In genomic region chr17:36127199-36127881, GRCh38 we compare ENCODE assay signal across 19 cellular contexts. TPM values are rescaled to one million over a fixed set of nuclear protein-coding genes. Genes with fewer than 3 reads are reported as not detected.
DNase-seq lines count a peak whose midpoint lies in the region; ATAC-seq and TF ChIP-seq lines count a peak whose summit lies in the region.
"Had no signal": no experiment of that assay in that cellular context is flagged by ENCODE, and none has a peak within 500 bp of the region (broad histone marks: within the 10 kb centered on the region; RNA-seq: fewer than 3 reads in every experiment).

No MANE protein-coding gene starts in this region.

- H3K4me3 ChIP-seq in DND-41 (ENCODE audit: low read depth in 1 of 2, low read length in 2 of 2), result no peak overlapping the region
- H3K4me3 ChIP-seq in Caco-2 (ENCODE audit: low read depth, low read length), result no peak overlapping the region
- H3K4me3 ChIP-seq: A549, thoracic aorta had no signal

- H3K9me3 Mint-ChIP-seq in activated B cell treated with CpG ODN at 0.5 μM for 24 hours, result peaks cover 2% of the 10 kb centered on the region
- H3K9me3 Mint-ChIP-seq in Calu3 (ENCODE audit: low read depth, unreplicated experiment), result peaks cover 3% of the 10 kb centered on the region
- peaks cover 0 to 24% (median 14%) of the 10 kb centered on the region in 9 donors for H3K9me3 Mint-ChIP-seq in naive thymus-derived CD8-positive, alpha-beta T cell
- H3K9me3 Mint-ChIP-seq in Caco-2 (ENCODE audit: unreplicated experiment), result peaks cover 18% of the 10 kb centered on the region

- H3K9me3 ChIP-seq in DND-41 (ENCODE audit: insufficient read depth, low read length, severe bottlenecking), result peaks cover 22% of the 10 kb centered on the region
- H3K9me3 ChIP-seq in Caco-2, result peaks cover 17% of the 10 kb centered on the region

- H3K9ac ChIP-seq in DND-41 (ENCODE audit: low read depth, low read length), result no peak overlapping the region

- H3K27ac Mint-ChIP-seq in activated B cell treated with CpG ODN at 0.5 μM for 24 hours (peak overlapping the region; percentile 87), Calu3 (ENCODE audit: unreplicated experiment) (no peak overlapping the region), Caco-2 (ENCODE audit: unreplicated experiment) (no peak overlapping the region)
- H3K27ac Mint-ChIP-seq in naive thymus-derived CD8-positive, alpha-beta T cell, result peak overlapping the region in 3 of 10 donors; percentile 31 to 40 (median 39)
- H3K27ac Mint-ChIP-seq: CD8-positive, alpha-beta T cell; progenitor cell of endocrine pancreas had no signal

- H3K36me3 ChIP-seq in DND-41 (ENCODE audit: insufficient read depth, low read length) (peaks cover 5% of the 10 kb centered on the region; the same call in 1 of the 2 replicates), Caco-2 (ENCODE audit: control insufficient read depth, insufficient read depth, low read length) (no peaks in the 10 kb centered on the region)
- H3K36me3 ChIP-seq: thoracic aorta had no signal

- no peaks in the 10 kb centered on the region for H3K27me3 Mint-ChIP-seq in activated B cell treated with CpG ODN at 0.5 μM for 24 hours
- peaks cover 76% of the 10 kb centered on the region for H3K27me3 Mint-ChIP-seq in Calu3 (ENCODE audit: unreplicated experiment)
- peaks cover 0 to 9% (median 4%) of the 10 kb centered on the region in 5 donors for H3K27me3 Mint-ChIP-seq in naive thymus-derived CD8-positive, alpha-beta T cell
- peaks cover 8% of the 10 kb centered on the region for H3K27me3 Mint-ChIP-seq in Caco-2 (ENCODE audit: insufficient read depth, unreplicated experiment)

- H3K4me2 ChIP-seq in DND-41 (ENCODE audit: insufficient read depth, low read length), result no peak overlapping the region
- H3K4me2 ChIP-seq: A549 had no signal

- CTCF ChIA-PET in activated B cell treated with CpG ODN at 0.5 μM for 24 hours (lab: Charles Lee), result interaction anchor here (0.9 to 1.2 kb wide), 4 partner anchors 24 to 151 kb away, joined by 3 to 5 read pairs (median 4); partner anchors contain the start of genes CCL16 and CCL4
- CTCF ChIA-PET in Calu3 (lab: Charles Lee), result no interaction called here
- CTCF ChIA-PET in Caco-2 (lab: Charles Lee), result no interaction called here

- H3K4me1 ChIP-seq in DND-41 (ENCODE audit: insufficient read depth, low read length) (peaks cover 13% of the 10 kb centered on the region), Caco-2 (no peaks in the 10 kb centered on the region)
- H3K4me1 ChIP-seq: A549 had no signal

- H3K4me1 Mint-ChIP-seq in activated B cell treated with CpG ODN at 0.5 μM for 24 hours, result peaks cover 69% of the 10 kb centered on the region
- H3K4me1 Mint-ChIP-seq in Calu3 (ENCODE audit: low read depth, unreplicated experiment), result no peaks in the 10 kb centered on the region
- peaks cover 0 to 45% (median 4%) of the 10 kb centered on the region in 4 donors for H3K4me1 Mint-ChIP-seq in naive thymus-derived CD8-positive, alpha-beta T cell
- no peaks in the 10 kb centered on the region for H3K4me1 Mint-ChIP-seq in Caco-2 (ENCODE audit: low read depth, unreplicated experiment)

- TF ChIP-seq CTCF in DND-41 (IDR thresholded peaks at IDR 0.05; ENCODE audit: borderline replicate concordance, extremely low read depth, low read length, poor library complexity, severe bottlenecking) (no peak), activated B cell treated with CpG ODN at 0.5 μM for 24 hours (IDR thresholded peaks at IDR 0.05) (no peak), Calu3 (IDR thresholded peaks at IDR 0.05; ENCODE audit: unreplicated experiment) (no peak), Caco-2 (IDR thresholded peaks at IDR 0.05; ENCODE audit: insufficient read depth in 1 of 2, low read depth in 1 of 2, low read length in 1 of 2, severe bottlenecking in 1 of 2, unreplicated experiment in 1 of 2) (no peak)

- ATAC-seq in DND-41 (ENCODE audit: insufficient read depth, low read depth) (no peak), GM19324 (IDR thresholded peaks at IDR 0.05; ENCODE audit: low FRiP score, unreplicated experiment) (peak; percentile 45), HG02852 (IDR thresholded peaks at IDR 0.05; ENCODE audit: unreplicated experiment) (peak; percentile 50), activated B cell treated with CpG ODN at 0.5 μM for 24 hours (ENCODE audit: low read depth) (peak; percentile 87)
- ATAC-seq in naive thymus-derived CD8-positive, alpha-beta T cell, result no peak
- ATAC-seq: A549; activated T-cell treated with anti-CD3 and anti-CD28 coated beads, Interleukin-2, amount 50 U/mL, for 4 hours; CD8-positive, alpha-beta T cell had no signal

- H3K36me3 Mint-ChIP-seq in activated B cell treated with CpG ODN at 0.5 μM for 24 hours (ENCODE audit: low read depth), result peaks cover 5% of the 10 kb centered on the region
- no peaks in the 10 kb centered on the region for H3K36me3 Mint-ChIP-seq in Calu3 (ENCODE audit: insufficient read depth, unreplicated experiment)
- H3K36me3 Mint-ChIP-seq in naive thymus-derived CD8-positive, alpha-beta T cell, result peaks cover 0 to 8% (median 4%) of the 10 kb centered on the region in 3 donors
- no peaks in the 10 kb centered on the region for H3K36me3 Mint-ChIP-seq in Caco-2 (ENCODE audit: insufficient read depth, unreplicated experiment)
- H3K36me3 Mint-ChIP-seq: CD8-positive, alpha-beta T cell had no signal

- H3K27me3 ChIP-seq in DND-41 (ENCODE audit: insufficient read depth, low read length, poor library complexity) (no peaks in the 10 kb centered on the region), Caco-2 (replicated peaks; ENCODE audit: control insufficient read depth, insufficient read depth, low read length) (no peaks in the 10 kb centered on the region)

- H3K4me3 Mint-ChIP-seq in activated B cell treated with CpG ODN at 0.5 μM for 24 hours (peak overlapping the region; percentile 69), Calu3 (ENCODE audit: low read depth, unreplicated experiment) (no peak overlapping the region), Caco-2 (ENCODE audit: unreplicated experiment) (no peak overlapping the region)
- H3K4me3 Mint-ChIP-seq in naive thymus-derived CD8-positive, alpha-beta T cell, result no peak overlapping the region
- H3K4me3 Mint-ChIP-seq: activated T-cell treated with anti-CD3 and anti-CD28 coated beads, Interleukin-2, amount 50 U/mL, for 4 hours; CD8-positive, alpha-beta T cell had no signal

- H3K79me2 ChIP-seq in DND-41 (ENCODE audit: insufficient read depth, low read length), result no peaks in the 10 kb centered on the region

- BruUV-seq in Calu3 (replicated peaks; lab: Mats Ljungman, UMichigan) (no TSS peak), Caco-2 (replicated peaks; lab: Mats Ljungman, UMichigan) (no TSS peak)

- POLR2A ChIA-PET in activated B cell treated with CpG ODN at 0.5 μM for 24 hours (lab: Charles Lee) (interaction anchor here (0.9 to 2.6 kb wide), 5 partner anchors 8 to 38 kb away, joined by 3 to 15 read pairs (median 6); partner anchors contain the start of genes CCL3 and CCL4), Caco-2 (lab: Charles Lee) (no interaction called here)
- POLR2A ChIA-PET in naive thymus-derived CD8-positive, alpha-beta T cell (lab: Charles Lee), result no interaction called here

- intact Hi-C loops in activated B cell treated with CpG ODN at 0.5 μM for 24 hours (cut with micrococcal nuclease) (loop anchor here (1.0 to 2.0 kb wide), 2 partner anchors 10 to 23 kb away; no protein-coding TSS in a partner anchor), Calu3 (cut with micrococcal nuclease; ENCODE audit: unreplicated experiment) (no loop called here), Caco-2 (cut with micrococcal nuclease; ENCODE audit: unreplicated experiment) (no loop called here)

- H2AFZ ChIP-seq in DND-41 (ENCODE audit: low read depth, low read length), result no peak overlapping the region

- no peaks in the 10 kb centered on the region for H4K20me1 ChIP-seq in DND-41 (ENCODE audit: insufficient read depth, low read length)

- H3K27ac ChIP-seq in DND-41 (ENCODE audit: low read length), result peak overlapping the region; percentile 57
- H3K27ac ChIP-seq: A549, thoracic aorta had no signal

- DNase-seq in DND-41, result peak; percentile 17
- peak; percentile 28 for DNase-seq in activated B cell treated with CpG ODN at 0.5 μM for 24 hours
- DNase-seq in H4 (ENCODE audit: low spot score), result no peak
- DNase-seq in Calu3, result no peak
- no peak for DNase-seq in naive thymus-derived CD8-positive, alpha-beta T cell
- DNase-seq in Caco-2, result no peak
- DNase-seq: activated CD4-positive, alpha-beta T cell treated with anti-CD3 and anti-CD28 coated beads for 4 hours; activated T-cell treated with anti-CD3 and anti-CD28 coated beads, Interleukin-2, amount 50 U/mL, for 4 hours; CD8-positive, alpha-beta T cell; NCI-H1436; NCI-H510A; stimulated activated CD4-positive, alpha-beta T cell treated with anti-CD3 and anti-CD28 coated beads, Interleukin-15, amount 100 ng/mL, for 24 hours; T-helper 1 cell had no signal

RNA-seq across cellular contexts. Expression of gene CCL4, which starts 23.7 kb away (rescaled TPM):
- total RNA-seq in activated B cell treated with CpG ODN at 0.5 μM for 24 hours (68.8 and 82.1 TPM in 2 replicates), Calu3 (2022) (not detected in 2 replicates), Caco-2 (2022) (not detected in 2 replicates)
- total RNA-seq in H4 (2014; rRNA removed; shearing (Covaris generic)), result not detected in 2 replicates
- total RNA-seq in naive thymus-derived CD8-positive, alpha-beta T cell, result 1 to 10 TPM; 2.9 to 4.3 TPM
- 100 to 1,000 TPM in 1 of 3 donors, 1 to 10 TPM in 2; 2.9 to 219 (median 3.9) TPM for polyA plus RNA-seq in naive thymus-derived CD8-positive, alpha-beta T cell
- total RNA-seq: G401, progenitor cell of endocrine pancreas had no signal
- polyA plus RNA-seq: A549 had no signal

RNA-seq across cellular contexts. Expression of gene CCL3, which starts 37.4 kb away (rescaled TPM):
- total RNA-seq in activated B cell treated with CpG ODN at 0.5 μM for 24 hours, result 74.4 and 74.5 TPM in 2 replicates
- not detected in 2 replicates for total RNA-seq in H4 (2014; rRNA removed; shearing (Covaris generic))
- not detected in 2 replicates for total RNA-seq in Calu3 (2022)
- 1 to 10 TPM; 1.6 to 2.6 TPM for total RNA-seq in naive thymus-derived CD8-positive, alpha-beta T cell
- 10 to 100 TPM in 1 of 3 donors, not detected in 2; 10.9 TPM for polyA plus RNA-seq in naive thymus-derived CD8-positive, alpha-beta T cell
- total RNA-seq in Caco-2 (2022), result not detected in 2 replicates
- total RNA-seq: G401, progenitor cell of endocrine pancreas had no signal
- polyA plus RNA-seq: A549 had no signal

RNA-seq across cellular contexts. Expression of gene TBC1D3B, which starts 49.1 kb away (rescaled TPM):
- 8.3 and 12.8 TPM in 2 replicates for total RNA-seq in activated B cell treated with CpG ODN at 0.5 μM for 24 hours
- 0.39 TPM in 1 of 2 replicates, not detected in the other for total RNA-seq in H4 (2014; rRNA removed; shearing (Covaris generic))
- 71.6 and 73.5 TPM in 2 replicates for total RNA-seq in Calu3 (2022)
- 10 to 100 TPM; 13.4 to 15.3 TPM for total RNA-seq in naive thymus-derived CD8-positive, alpha-beta T cell
- polyA plus RNA-seq in naive thymus-derived CD8-positive, alpha-beta T cell, result not detected
- 9.1 and 12.5 TPM in 2 replicates for total RNA-seq in Caco-2 (2022)
- total RNA-seq: G401 had no signal

Comparison
In these comparisons a context has a peak if more than half of its experiments do, and no peak if none do; other contexts are left out.
1. ATAC-seq: peak in GM19324 (single experiment), HG02852 (single experiment) and activated B cell treated with CpG ODN at 0.5 μM for 24 hours (single experiment); none in DND-41 (single experiment) and naive thymus-derived CD8-positive, alpha-beta T cell (0 of 2).
2. DNase-seq: peak in DND-41 (single experiment) and activated B cell treated with CpG ODN at 0.5 μM for 24 hours (single experiment); none in H4 (single experiment), Calu3 (single experiment), naive thymus-derived CD8-positive, alpha-beta T cell (0 of 10) and Caco-2 (0 of 2).
3. RNA of gene CCL4, which starts 23.7 kb away (total RNA-seq): 68.8 to 82.1 TPM in activated B cell treated with CpG ODN at 0.5 μM for 24 hours; 2.9 to 4.3 TPM in naive thymus-derived CD8-positive, alpha-beta T cell, not detected in H4, not detected in Calu3 and not detected in Caco-2; every median in the first group is over 10 times any median in the second.
4. RNA of gene CCL3, which starts 37.4 kb away (total RNA-seq): 74.4 to 74.5 TPM in activated B cell treated with CpG ODN at 0.5 μM for 24 hours; 1.6 to 2.6 TPM in naive thymus-derived CD8-positive, alpha-beta T cell, not detected in H4, not detected in Calu3 and not detected in Caco-2; every median in the first group is over 10 times any median in the second.